Comparison of ENCODE assay signal across 11 cellular contexts in genomic region chr14:22546722-22547071, GRCh38. TPM values are rescaled to one million over a fixed set of nuclear protein-coding genes. Genes with fewer than 3 reads are reported as not detected.
DNase-seq lines count a peak whose midpoint lies in the region; ATAC-seq and TF ChIP-seq lines count a peak whose summit lies in the region.
"Had no signal": no experiment of that assay in that cellular context is flagged by ENCODE, and none has a peak within 500 bp of the region (broad histone marks: within the 10 kb centered on the region; RNA-seq: fewer than 3 reads in every experiment).

No MANE protein-coding gene starts in this region.

- POLR2A ChIA-PET in A673 (lab: Charles Lee; ENCODE audit: low non-redundant PET): interaction anchor here (0.6 kb wide), 1 partner anchor 33 kb away, joined by 3 read pairs; no protein-coding TSS in a partner anchor

- intact Hi-C loops in A673 (cut with micrococcal nuclease; ENCODE audit: unreplicated experiment): loop anchor here (2.0 to 5.0 kb wide), 3 partner anchors 39 to 129 kb away; no protein-coding TSS in a partner anchor

- H3K36me3 Mint-ChIP-seq in GM23338 (ENCODE audit: low read depth): no peaks in the 10 kb centered on the region
- H3K36me3 Mint-ChIP-seq in central memory CD8-positive, alpha-beta T cell (ENCODE audit: insufficient read depth): peaks cover 97% of the 10 kb centered on the region

- no peaks in the 10 kb centered on the region for H4K20me1 ChIP-seq in GM23338 (replicated peaks; ENCODE audit: insufficient read depth)

- H3K4me3 ChIP-seq in A673 (ENCODE audit: low read depth, low read length, poor library complexity, severe bottlenecking) (no peak overlapping the region), GM23338 (no peak overlapping the region), neuron (ENCODE audit: low read length) (no peak overlapping the region), HAP-1 (no peak overlapping the region)
- H3K4me3 ChIP-seq: ovary had no signal

- H3K27ac Mint-ChIP-seq in GM23338: no peak overlapping the region
- peak overlapping the region; percentile 100 for H3K27ac Mint-ChIP-seq in central memory CD8-positive, alpha-beta T cell (ENCODE audit: low read depth)

- H3K36me3 ChIP-seq in A673 (ENCODE audit: insufficient read depth, low read length, poor library complexity, severe bottlenecking): no peaks in the 10 kb centered on the region
- H3K36me3 ChIP-seq in GM23338 (ENCODE audit: insufficient read depth): no peaks in the 10 kb centered on the region
- no peaks in the 10 kb centered on the region for H3K36me3 ChIP-seq in neuron (ENCODE audit: insufficient read depth, low read length)
- no peaks in the 10 kb centered on the region for H3K36me3 ChIP-seq in HAP-1 (replicated peaks)
- H3K36me3 ChIP-seq: ovary had no signal

- H3K27me3 ChIP-seq in A673 (replicated peaks; ENCODE audit: insufficient read depth, low read depth, low read length, poor library complexity) (no peaks in the 10 kb centered on the region), GM23338 (ENCODE audit: insufficient read depth) (no peaks in the 10 kb centered on the region), neuron (ENCODE audit: insufficient read depth, low read length) (no peaks in the 10 kb centered on the region), HAP-1 (ENCODE audit: low read depth) (no peaks in the 10 kb centered on the region)
- H3K27me3 ChIP-seq: ovary had no signal

- BruUV-seq in A673 (replicated peaks; lab: Mats Ljungman, UMichigan): no TSS peak

- ATAC-seq in GM23338 (no peak), GM18907 (IDR thresholded peaks at IDR 0.05; ENCODE audit: unreplicated experiment) (no peak), HG02884 (IDR thresholded peaks at IDR 0.05; ENCODE audit: unreplicated experiment) (no peak)
- ATAC-seq in central memory CD8-positive, alpha-beta T cell (replicated peaks; ENCODE audit: extremely low read depth, poor library complexity, severe bottlenecking): no peak

- peak overlapping the region; percentile 82 for H3K27ac ChIP-seq in A673 (ENCODE audit: low read depth, low read length, poor library complexity, severe bottlenecking)
- H3K27ac ChIP-seq in GM23338 (ENCODE audit: low read depth): peak overlapping the region; percentile 51

- DNase-seq in A673 (ENCODE audit: low spot score): no peak
- no peak for DNase-seq in GM23338 (ENCODE audit: low spot score)
- DNase-seq in central memory CD8-positive, alpha-beta T cell (ENCODE audit: low spot score in 2 of 2): no peak
- DNase-seq in DMS153 treated with DMSO at 0.1 percent for 48 hours (lab: John Stamatoyannopoulos, UW; ENCODE audit: unreplicated experiment): no peak
- DNase-seq in HAP-1 (ENCODE audit: low spot score in 2 of 2): no peak
- DNase-seq: Caco-2, immature natural killer cell, ovary had no signal

- in situ Hi-C loops in HAP-1 (cut with MboI; ENCODE audit: low sequenced_read_pairs): no loop called here

- peaks cover 94% of the 10 kb centered on the region for H3K4me1 ChIP-seq in A673 (ENCODE audit: insufficient read depth, low read length, poor library complexity, severe bottlenecking)
- H3K4me1 ChIP-seq in GM23338 (ENCODE audit: insufficient read depth): peaks cover 52% of the 10 kb centered on the region
- H3K4me1 ChIP-seq in neuron (ENCODE audit: insufficient read depth, low read length): peaks cover 8% of the 10 kb centered on the region
- H3K4me1 ChIP-seq in HAP-1: no peaks in the 10 kb centered on the region

- TF ChIP-seq CTCF in A673 (conservative IDR thresholded peaks at IDR 0.05; ENCODE audit: low read depth, low read length) (no peak), GM23338 (conservative IDR thresholded peaks at IDR 0.05; ENCODE audit: low read depth in 2 of 2) (no peak)

- CTCF ChIA-PET in A673 (lab: Charles Lee): interaction anchor here (0.6 to 1.0 kb wide), 2 partner anchors 68 to 272 kb away, joined by 3 to 6 read pairs; no protein-coding TSS in a partner anchor

- H3K9me3 ChIP-seq in A673 (ENCODE audit: low read depth, low read length, poor library complexity, severe bottlenecking) (no peaks in the 10 kb centered on the region), neuron (ENCODE audit: low read length) (no peaks in the 10 kb centered on the region), HAP-1 (no peaks in the 10 kb centered on the region)
- H3K9me3 ChIP-seq: Caco-2, ovary had no signal

- H3K4me3 Mint-ChIP-seq in GM23338: no peak overlapping the region
- peak overlapping the region; percentile 77 for H3K4me3 Mint-ChIP-seq in central memory CD8-positive, alpha-beta T cell
- H3K4me3 Mint-ChIP-seq: immature natural killer cell had no signal

- peaks cover 52% of the 10 kb centered on the region for H3K4me1 Mint-ChIP-seq in GM23338
- H3K4me1 Mint-ChIP-seq in central memory CD8-positive, alpha-beta T cell: peaks cover 96% of the 10 kb centered on the region

- H3F3A ChIP-seq in GM23338 (replicated peaks; ENCODE audit: low read depth): peaks cover 18% of the 10 kb centered on the region

- H3K79me2 ChIP-seq in GM23338 (replicated peaks; ENCODE audit: insufficient read depth): no peaks in the 10 kb centered on the region

- peaks cover 4% of the 10 kb centered on the region; the same call in 1 of the 2 replicates for H3K9me2 ChIP-seq in GM23338 (ENCODE audit: insufficient read depth)

- H2AFZ ChIP-seq in GM23338 (peak overlapping the region; percentile 16; the same call in 1 of the 2 replicates), neuron (ENCODE audit: low read depth, low read length) (peak overlapping the region; percentile 44)

- peak overlapping the region; percentile 40 for H3K4me2 ChIP-seq in GM23338

- H3K9me3 Mint-ChIP-seq in GM23338: no peaks in the 10 kb centered on the region
- no peaks in the 10 kb centered on the region for H3K9me3 Mint-ChIP-seq in central memory CD8-positive, alpha-beta T cell
- H3K9me3 Mint-ChIP-seq: immature natural killer cell had no signal

- H3K27me3 Mint-ChIP-seq in GM23338 (ENCODE audit: insufficient read depth, low read depth, poor library complexity): peaks cover 8% of the 10 kb centered on the region
- H3K27me3 Mint-ChIP-seq in central memory CD8-positive, alpha-beta T cell: no peaks in the 10 kb centered on the region

TF ChIP-seq in GM23338, 12 proteins besides CTCF, POLR2A, EP300 and RAD21 (continues in another document):
- TF ChIP-seq ZNF331 (CRISPR knock-in tag; IDR thresholded peaks at IDR 0.05; ENCODE audit: low read depth) (no peak), EZH2phosphoT487 (IDR thresholded peaks at IDR 0.05; ENCODE audit: unreplicated experiment) (no peak), ETS1 (IDR thresholded peaks at IDR 0.05) (no peak), NANOG (IDR thresholded peaks at IDR 0.05; ENCODE audit: borderline replicate concordance) (no peak), EZH2 (IDR thresholded peaks at IDR 0.05; ENCODE audit: low read depth, unreplicated experiment) (no peak), ZNF114 (CRISPR knock-in tag; IDR thresholded peaks at IDR 0.05) (no peak), CREB1 (CRISPR knock-in tag; IDR thresholded peaks at IDR 0.05; ENCODE audit: low read depth) (no peak), STAT1 (IDR thresholded peaks at IDR 0.05; ENCODE audit: unreplicated experiment) (no peak), POLR2AphosphoS5 (IDR thresholded peaks at IDR 0.05; ENCODE audit: low read depth) (no peak), JUNB (IDR thresholded peaks at IDR 0.05; ENCODE audit: unreplicated experiment) (no peak)
- TF ChIP-seq, protein P1, sequence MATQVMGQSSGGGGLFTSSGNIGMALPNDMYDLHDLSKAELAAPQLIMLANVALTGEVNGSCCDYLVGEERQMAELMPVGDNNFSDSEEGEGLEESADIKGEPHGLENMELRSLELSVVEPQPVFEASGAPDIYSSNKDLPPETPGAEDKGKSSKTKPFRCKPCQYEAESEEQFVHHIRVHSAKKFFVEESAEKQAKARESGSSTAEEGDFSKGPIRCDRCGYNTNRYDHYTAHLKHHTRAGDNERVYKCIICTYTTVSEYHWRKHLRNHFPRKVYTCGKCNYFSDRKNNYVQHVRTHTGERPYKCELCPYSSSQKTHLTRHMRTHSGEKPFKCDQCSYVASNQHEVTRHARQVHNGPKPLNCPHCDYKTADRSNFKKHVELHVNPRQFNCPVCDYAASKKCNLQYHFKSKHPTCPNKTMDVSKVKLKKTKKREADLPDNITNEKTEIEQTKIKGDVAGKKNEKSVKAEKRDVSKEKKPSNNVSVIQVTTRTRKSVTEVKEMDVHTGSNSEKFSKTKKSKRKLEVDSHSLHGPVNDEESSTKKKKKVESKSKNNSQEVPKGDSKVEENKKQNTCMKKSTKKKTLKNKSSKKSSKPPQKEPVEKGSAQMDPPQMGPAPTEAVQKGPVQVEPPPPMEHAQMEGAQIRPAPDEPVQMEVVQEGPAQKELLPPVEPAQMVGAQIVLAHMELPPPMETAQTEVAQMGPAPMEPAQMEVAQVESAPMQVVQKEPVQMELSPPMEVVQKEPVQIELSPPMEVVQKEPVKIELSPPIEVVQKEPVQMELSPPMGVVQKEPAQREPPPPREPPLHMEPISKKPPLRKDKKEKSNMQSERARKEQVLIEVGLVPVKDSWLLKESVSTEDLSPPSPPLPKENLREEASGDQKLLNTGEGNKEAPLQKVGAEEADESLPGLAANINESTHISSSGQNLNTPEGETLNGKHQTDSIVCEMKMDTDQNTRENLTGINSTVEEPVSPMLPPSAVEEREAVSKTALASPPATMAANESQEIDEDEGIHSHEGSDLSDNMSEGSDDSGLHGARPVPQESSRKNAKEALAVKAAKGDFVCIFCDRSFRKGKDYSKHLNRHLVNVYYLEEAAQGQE (IDR thresholded peaks at IDR 0.05; ENCODE audit: unreplicated experiment): no peak

RNA-seq across cellular contexts. Expression of gene DAD1, which starts 42.3 kb away (rescaled TPM):
- total RNA-seq in A673 (2021): 224 and 261 TPM in 2 replicates
- total RNA-seq in GM23338 (2014; rRNA removed; shearing (Covaris generic)): 180 and 213 TPM in 2 replicates
- polyA plus RNA-seq in GM23338 (2016; fragmentation: Nextera tagmentation; extraction: Ambion mirVana): 236 and 252 TPM in 2 replicates

RNA-seq across cellular contexts. Expression of gene ABHD4, which starts 51.4 kb away (rescaled TPM):
- total RNA-seq in A673 (2021): 36.6 and 40.7 TPM in 2 replicates
- 38.8 and 40.0 TPM in 2 replicates for total RNA-seq in GM23338 (2014; rRNA removed; shearing (Covaris generic))
- polyA plus RNA-seq in GM23338 (2016; fragmentation: Nextera tagmentation; extraction: Ambion mirVana): 39.1 and 40.6 TPM in 2 replicates
